ENCODE assay signal across 9 cellular contexts in the genomic region with DNA sequence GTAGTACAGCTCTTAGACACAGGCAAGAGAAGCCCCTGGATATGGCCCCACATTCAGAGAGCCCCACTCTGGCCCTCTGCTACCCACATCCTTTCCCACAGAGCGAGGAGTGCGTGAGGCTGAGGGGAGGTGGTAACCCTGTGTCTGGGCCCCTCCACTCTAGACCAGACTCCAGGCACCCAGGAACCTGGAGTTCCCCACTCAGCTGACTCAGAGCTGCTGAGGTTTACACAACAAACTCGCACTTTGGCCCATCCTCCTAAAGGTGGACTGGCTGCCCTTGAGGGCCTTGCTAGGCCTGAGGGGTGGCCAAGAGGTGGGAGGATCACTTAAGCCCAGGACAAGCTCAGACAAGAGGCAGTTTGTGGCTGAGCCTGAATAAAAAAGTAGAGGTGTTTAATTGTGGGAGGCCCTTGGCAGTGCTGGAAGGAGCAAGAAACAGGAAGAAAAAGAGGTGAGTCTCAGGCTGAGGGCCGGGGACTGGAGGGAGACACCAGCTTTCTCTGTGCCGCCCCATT. TPM values are rescaled to one million over a fixed set of nuclear protein-coding genes. Genes with fewer than 3 reads are reported as not detected.
DNase-seq lines count a peak whose midpoint lies in the region; ATAC-seq and TF ChIP-seq lines count a peak whose summit lies in the region.
"Had no signal": no experiment of that assay in that cellular context is flagged by ENCODE, and none has a peak within 500 bp of the region (broad histone marks: within the 10 kb centered on the region; RNA-seq: fewer than 3 reads in every experiment).

No MANE protein-coding gene starts in this region.

- CTCF ChIA-PET in activated CD4-positive, alpha-beta T cell treated with anti-CD3 and anti-CD28 coated beads for 36 hours (lab: Charles Lee) = interaction anchor here (0.6 to 12.7 kb wide), 4 partner anchors 10 to 113 kb away, joined by 3 to 155 read pairs (median 6); no protein-coding TSS in a partner anchor
- CTCF ChIA-PET in activated CD4-positive, alpha-beta memory T cell treated with anti-CD3 and anti-CD28 coated beads, Interleukin-2, amount 10 ng/mL, durations not matched to agents 7 days and 5 days (lab: Charles Lee) = interaction anchor here (1.0 to 1.4 kb wide), 2 partner anchors 99 to 122 kb away, joined by 3 read pairs; no protein-coding TSS in a partner anchor

- H3K36me3 Mint-ChIP-seq in activated CD4-positive, alpha-beta T cell treated with anti-CD3 and anti-CD28 coated beads for 36 hours (ENCODE audit: low read depth) = peaks cover 28% of the 10 kb centered on the region
- peaks cover 32% of the 10 kb centered on the region for H3K36me3 Mint-ChIP-seq in activated CD4-positive, alpha-beta memory T cell treated with anti-CD3 and anti-CD28 coated beads, Interleukin-2, amount 10 ng/mL, durations not matched to agents 7 days and 5 days (ENCODE audit: low read depth)

- H3K36me3 ChIP-seq in lower lobe of right lung = no peaks in the 10 kb centered on the region

- ATAC-seq in activated CD4-positive, alpha-beta T cell treated with anti-CD3 and anti-CD28 coated beads for 36 hours = peak; percentile 98
- peak; percentile 69 for ATAC-seq in HG03064 (IDR thresholded peaks at IDR 0.05; ENCODE audit: low read depth, unreplicated experiment)
- peak; percentile 90 to 94 for ATAC-seq in lower lobe of right lung

- peaks cover 46% of the 10 kb centered on the region for H3K4me1 ChIP-seq in lower lobe of right lung

- intact Hi-C loops in activated CD4-positive, alpha-beta T cell treated with anti-CD3 and anti-CD28 coated beads for 36 hours (cut with DNase I, micrococcal nuclease) = no loop called here
- intact Hi-C loops in lower lobe of right lung (cut with DNase I) = no loop called here

- TF ChIP-seq CTCF in lower lobe of right lung (IDR thresholded peaks at IDR 0.05) = no peak

- peaks cover 43% of the 10 kb centered on the region for H3K4me1 Mint-ChIP-seq in activated CD4-positive, alpha-beta T cell treated with anti-CD3 and anti-CD28 coated beads for 36 hours
- H3K4me1 Mint-ChIP-seq in activated CD4-positive, alpha-beta memory T cell treated with anti-CD3 and anti-CD28 coated beads, Interleukin-2, amount 10 ng/mL, durations not matched to agents 7 days and 5 days = peaks cover 46% of the 10 kb centered on the region

- H3K27me3 Mint-ChIP-seq in activated CD4-positive, alpha-beta T cell treated with anti-CD3 and anti-CD28 coated beads for 36 hours = no peaks in the 10 kb centered on the region
- H3K27me3 Mint-ChIP-seq in activated CD4-positive, alpha-beta memory T cell treated with anti-CD3 and anti-CD28 coated beads, Interleukin-2, amount 10 ng/mL, durations not matched to agents 7 days and 5 days = no peaks in the 10 kb centered on the region

- peak overlapping the region; percentile 79 for H3K27ac Mint-ChIP-seq in activated CD4-positive, alpha-beta T cell treated with anti-CD3 and anti-CD28 coated beads for 36 hours
- H3K27ac Mint-ChIP-seq in activated CD4-positive, alpha-beta memory T cell treated with anti-CD3 and anti-CD28 coated beads, Interleukin-2, amount 10 ng/mL, durations not matched to agents 7 days and 5 days = peak overlapping the region; percentile 80

- H3K9me3 ChIP-seq in lower lobe of right lung = no peaks in the 10 kb centered on the region

- no peak overlapping the region for H3K4me3 Mint-ChIP-seq in activated CD4-positive, alpha-beta T cell treated with anti-CD3 and anti-CD28 coated beads for 36 hours
- H3K4me3 Mint-ChIP-seq in activated CD4-positive, alpha-beta memory T cell treated with anti-CD3 and anti-CD28 coated beads, Interleukin-2, amount 10 ng/mL, durations not matched to agents 7 days and 5 days = no peak overlapping the region

- H3K4me3 ChIP-seq in lower lobe of right lung = peak overlapping the region; percentile 10

- no peaks in the 10 kb centered on the region for H3K9me3 Mint-ChIP-seq in activated CD4-positive, alpha-beta T cell treated with anti-CD3 and anti-CD28 coated beads for 36 hours (ENCODE audit: low read depth)
- H3K9me3 Mint-ChIP-seq in activated CD4-positive, alpha-beta memory T cell treated with anti-CD3 and anti-CD28 coated beads, Interleukin-2, amount 10 ng/mL, durations not matched to agents 7 days and 5 days = no peaks in the 10 kb centered on the region

- peak overlapping the region; percentile 73 for H3K27ac ChIP-seq in lower lobe of right lung
- H3K27ac ChIP-seq: VCaP had no signal

- POLR2A ChIA-PET in activated CD4-positive, alpha-beta T cell treated with anti-CD3 and anti-CD28 coated beads for 36 hours (lab: Charles Lee) = interaction anchor here (0.6 kb wide), 1 partner anchor 45 kb away, joined by 3 read pairs; no protein-coding TSS in a partner anchor
- POLR2A ChIA-PET in activated CD4-positive, alpha-beta memory T cell treated with anti-CD3 and anti-CD28 coated beads, Interleukin-2, amount 10 ng/mL, durations not matched to agents 7 days and 5 days (lab: Charles Lee) = interaction anchor here (0.7 to 4.2 kb wide), 6 partner anchors 10 to 97 kb away, joined by 3 to 22 read pairs (median 6); a partner anchor contains a TSS

- DNase-seq in activated CD4-positive, alpha-beta T cell treated with anti-CD3 and anti-CD28 coated beads for 36 hours = peak; percentile 81
- DNase-seq in activated CD4-positive, alpha-beta T cell treated with anti-CD3 and anti-CD28 coated beads for 1 hour = no peak
- peak; percentile 57 for DNase-seq in activated CD4-positive, alpha-beta memory T cell treated with anti-CD3 and anti-CD28 coated beads, Interleukin-2, amount 10 ng/mL, durations not matched to agents 7 days and 5 days
- DNase-seq in lower lobe of right lung (peak; percentile 85), NAMALWA (ENCODE audit: low spot score) (no peak), anterior cingulate cortex (lab: John Stamatoyannopoulos, UW) (no peak), HCEC 1CT (no peak)

- H3K27me3 ChIP-seq in lower lobe of right lung (ENCODE audit: low read depth) = no peaks in the 10 kb centered on the region

RNA-seq across cellular contexts. Expression of a gene that starts 10.7 kb away (rescaled TPM):
- total RNA-seq in activated CD4-positive, alpha-beta T cell treated with anti-CD3 and anti-CD28 coated beads for 36 hours = 10 to 100 TPM; 21.5 to 25.3 TPM
- total RNA-seq in activated CD4-positive, alpha-beta memory T cell treated with anti-CD3 and anti-CD28 coated beads, Interleukin-2, amount 10 ng/mL, durations not matched to agents 7 days and 5 days = 10 to 100 TPM; 36.4 to 36.5 TPM
- 61.4 TPM for total RNA-seq in lower lobe of right lung

RNA-seq across cellular contexts. Expression of a gene that starts 21.8 kb away (rescaled TPM):
- total RNA-seq in activated CD4-positive, alpha-beta T cell treated with anti-CD3 and anti-CD28 coated beads for 36 hours = 10 to 100 TPM; 18.1 to 20.4 TPM
- total RNA-seq in activated CD4-positive, alpha-beta memory T cell treated with anti-CD3 and anti-CD28 coated beads, Interleukin-2, amount 10 ng/mL, durations not matched to agents 7 days and 5 days = 10 to 100 TPM; 20.6 to 21.0 TPM
- total RNA-seq in lower lobe of right lung = 35.9 TPM

RNA-seq across cellular contexts. Expression of a gene that starts 44.0 kb away (rescaled TPM):
- total RNA-seq in activated CD4-positive, alpha-beta T cell treated with anti-CD3 and anti-CD28 coated beads for 36 hours = 10 to 100 TPM; 16.3 to 24.3 TPM
- 10 to 100 TPM; 41.6 to 43.9 TPM for total RNA-seq in activated CD4-positive, alpha-beta memory T cell treated with anti-CD3 and anti-CD28 coated beads, Interleukin-2, amount 10 ng/mL, durations not matched to agents 7 days and 5 days
- total RNA-seq in lower lobe of right lung = 33.2 TPM

Comparison
In these comparisons a context has a peak if more than half of its experiments do, and no peak if none do; other contexts are left out.
1. DNase-seq: peak in activated CD4-positive, alpha-beta T cell treated with anti-CD3 and anti-CD28 coated beads for 36 hours (single experiment), activated CD4-positive, alpha-beta memory T cell treated with anti-CD3 and anti-CD28 coated beads, Interleukin-2, amount 10 ng/mL, durations not matched to agents 7 days and 5 days (single experiment) and lower lobe of right lung (single experiment); none in activated CD4-positive, alpha-beta T cell treated with anti-CD3 and anti-CD28 coated beads for 1 hour (single experiment), NAMALWA (single experiment), anterior cingulate cortex (0 of 58) and HCEC 1CT (single experiment).
2. Peak in every context shown above with its lines, with median percentiles within 50 percentile points of each other: ATAC-seq.